6 cellular contexts compared by ENCODE assay signal in the genomic region with DNA sequence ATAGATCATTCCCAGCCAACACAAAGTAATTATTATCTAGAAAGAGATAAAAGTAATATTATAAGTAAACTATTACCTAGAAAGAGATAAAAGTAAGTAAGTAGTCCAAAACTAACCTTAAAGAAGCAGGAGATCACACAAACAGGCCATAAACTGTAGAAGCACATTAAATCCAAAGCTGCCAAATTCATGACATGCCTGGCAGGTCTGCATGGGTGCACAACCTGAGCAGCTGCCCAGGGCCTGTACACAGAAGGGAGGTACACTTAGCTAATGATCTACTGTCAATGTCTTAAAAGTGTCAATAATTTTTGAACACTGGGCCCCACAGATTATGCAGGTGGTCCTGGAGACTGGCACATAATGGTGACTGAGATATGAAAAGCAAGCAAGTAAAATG.
"Had no signal": no experiment of that assay in that cellular context is flagged by ENCODE, and none has a peak within 500 bp of the region (broad histone marks: within the 10 kb centered on the region; RNA-seq: fewer than 3 reads in every experiment).

No MANE protein-coding gene starts in this region.

- ATAC-seq: HCT116, HepG2 had no signal

- DNase-seq: GM23248, GOT3, H7, HFFc6 had no signal
